Comparison of ENCODE assay signal across 26 cellular contexts in genomic region chr5:6496636-6497035, GRCh38. TPM values are rescaled to one million over a fixed set of nuclear protein-coding genes. Genes with fewer than 3 reads are reported as not detected.
DNase-seq lines count a peak whose midpoint lies in the region; ATAC-seq lines count a peak whose summit lies in the region.
"Had no signal": no experiment of that assay in that cellular context is flagged by ENCODE, and none has a peak within 500 bp of the region (broad histone marks: within the 10 kb centered on the region; RNA-seq: fewer than 3 reads in every experiment).

No MANE protein-coding gene starts in this region.

- in situ Hi-C loops in G401 (cut with HindIII; ENCODE audit: low sequenced_read_pairs): no loop called here
- in situ Hi-C loops in GM23248 (cut with MboI): no loop called here

- H3K9me3 ChIP-seq in endocrine pancreas (ENCODE audit: control insufficient read depth, low read length) (no peaks in the 10 kb centered on the region), GM23248 (ENCODE audit: low read depth) (no peaks in the 10 kb centered on the region)
- H3K9me3 ChIP-seq: esophagus squamous epithelium, heart right ventricle, SJCRH30, spleen, upper lobe of left lung had no signal

- H4K20me1 ChIP-seq in GM23248 (ENCODE audit: insufficient read depth): no peaks in the 10 kb centered on the region

- H2AFZ ChIP-seq in GM23248: no peak overlapping the region

- ATAC-seq in GM18517 (IDR thresholded peaks at IDR 0.05; ENCODE audit: unreplicated experiment): peak; percentile 2
- peak; percentile 5 for ATAC-seq in GM19372 (IDR thresholded peaks at IDR 0.05; ENCODE audit: low read depth, unreplicated experiment)
- ATAC-seq in HG03280 (IDR thresholded peaks at IDR 0.05; ENCODE audit: unreplicated experiment): peak; percentile 2
- no peak for ATAC-seq in GM19023 (IDR thresholded peaks at IDR 0.05; ENCODE audit: unreplicated experiment)
- ATAC-seq: activated CD8-positive, alpha-beta T cell treated with anti-CD3 and anti-CD28 coated beads, Interleukin-2, amount 10 ng/mL, durations not matched to agents 7 days and 5 days had no signal

- H3K79me2 ChIP-seq in GM23248 (ENCODE audit: insufficient read depth): no peaks in the 10 kb centered on the region

- H3K4me3 ChIP-seq in endocrine pancreas (ENCODE audit: control insufficient read depth, insufficient read depth, low read length) (peak overlapping the region; percentile 2), GM23248 (no peak overlapping the region)
- H3K4me3 ChIP-seq: esophagus squamous epithelium, heart right ventricle, SJCRH30, spleen, upper lobe of left lung had no signal

- DNase-seq in G401 (ENCODE audit: low spot score) (no peak), GM23248 (no peak)
- DNase-seq: activated CD4-positive, CD25-positive, alpha-beta regulatory T cell treated with anti-CD3 and anti-CD28 coated beads, Interleukin-2, amount 50 U/mL, for 72 hours; activated CD8-positive, alpha-beta T cell treated with anti-CD3 and anti-CD28 coated beads, Interleukin-2, amount 10 ng/mL, durations not matched to agents 7 days and 5 days; activated gamma-delta T cell treated with Interleukin-2 at 50 U/mL for 16 hours; CD4-positive, alpha-beta T cell; EL; esophagus squamous epithelium; foreskin melanocyte; heart right ventricle; HFFc6; NCI-H1105 treated with DMSO at 0.1 percent for 48 hours; NCI-H2081; NCI-H2227 treated with DMSO at 0.1 percent for 48 hours; NCI-H526 treated with DMSO at 0.1 percent for 48 hours; posterior cingulate gyrus; right cardiac atrium; SJCRH30; spleen; substantia nigra; upper lobe of left lung had no signal

- no peak overlapping the region for H3K27ac ChIP-seq in GM23248
- H3K27ac ChIP-seq: esophagus squamous epithelium, heart right ventricle, SJCRH30, spleen, upper lobe of left lung had no signal

- no peak overlapping the region for H3K4me2 ChIP-seq in GM23248 (ENCODE audit: unreplicated experiment)

- no peaks in the 10 kb centered on the region for H3F3A ChIP-seq in GM23248 (ENCODE audit: insufficient read depth)

- H3K9me2 ChIP-seq in GM23248 (ENCODE audit: insufficient read depth): no peaks in the 10 kb centered on the region; the same call in 1 of the 2 replicates

- H3K27me3 ChIP-seq in endocrine pancreas (ENCODE audit: control insufficient read depth, insufficient read depth, low read length): no peaks in the 10 kb centered on the region
- H3K27me3 ChIP-seq in GM23248 (replicated peaks; ENCODE audit: insufficient read depth): no peaks in the 10 kb centered on the region
- H3K27me3 ChIP-seq: SJCRH30, upper lobe of left lung had no signal

- peaks cover 11% of the 10 kb centered on the region for H3K4me1 ChIP-seq in endocrine pancreas (ENCODE audit: control insufficient read depth, insufficient read depth, low read length)
- H3K4me1 ChIP-seq in GM23248 (ENCODE audit: insufficient read depth): no peaks in the 10 kb centered on the region
- H3K4me1 ChIP-seq: esophagus squamous epithelium, SJCRH30, spleen, upper lobe of left lung had no signal

- H3K36me3 ChIP-seq in endocrine pancreas (ENCODE audit: control insufficient read depth, insufficient read depth, low read length): no peaks in the 10 kb centered on the region
- no peaks in the 10 kb centered on the region for H3K36me3 ChIP-seq in GM23248 (ENCODE audit: low read depth)
- H3K36me3 ChIP-seq: SJCRH30, spleen, upper lobe of left lung had no signal

- H3K9ac ChIP-seq in endocrine pancreas (ENCODE audit: control insufficient read depth, insufficient read depth, low read length): no peak overlapping the region
- H3K9ac ChIP-seq in GM23248: no peak overlapping the region

- WGBS in GM23248 (ENCODE audit: low coverage in 1 of 2, low lambda C conversion rate in 2 of 2, missing lambda C conversion rate in 2 of 2), 2 experiments: 27 to 29% methylated on average over 6 of the region's 6 CpGs

RNA-seq across cellular contexts. Expression of gene UBE2QL1, which starts 48.0 kb away (rescaled TPM):
- total RNA-seq in G401 (2014; rRNA removed; shearing (Covaris generic)): not detected in 2 replicates
- total RNA-seq in GM23248 (2014; rRNA removed; shearing (Covaris generic)): not detected in 2 replicates
- not detected in 2 replicates for polyA plus RNA-seq in GM23248 (2016; fragmentation: Nextera tagmentation; extraction: Ambion mirVana)
- total RNA-seq: activated CD8-positive, alpha-beta T cell treated with anti-CD3 and anti-CD28 coated beads, Interleukin-2, amount 10 ng/mL, durations not matched to agents 7 days and 5 days; HFFc6 had no signal
